In the genomic region with DNA sequence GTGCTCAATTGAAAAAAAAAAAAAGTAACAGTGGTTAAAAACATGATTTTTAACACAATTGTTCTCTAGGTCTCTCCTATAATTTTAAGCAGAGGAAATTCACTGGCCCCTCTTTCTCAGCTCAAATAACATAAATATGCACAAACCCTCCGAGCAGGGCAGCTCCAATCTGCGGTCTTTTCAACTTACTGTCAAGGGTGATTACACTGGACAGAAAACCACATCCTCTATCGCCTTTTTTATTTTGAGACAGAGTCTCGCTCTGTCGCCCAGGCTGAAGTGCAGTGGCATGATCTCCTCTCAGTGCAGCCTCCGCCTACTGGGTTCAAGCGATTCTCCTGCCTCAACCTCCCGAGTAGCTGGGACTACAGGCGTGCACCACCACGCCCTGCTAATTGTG, we compare ENCODE assay signal across 10 cellular contexts.
A peak's percentile ranks its signal among the peaks of the same experiment; 100 is the strongest.
DNase-seq lines count a peak whose midpoint lies in the region; ATAC-seq and TF ChIP-seq lines count a peak whose summit lies in the region.
"Had no signal": no experiment of that assay in that cellular context is flagged by ENCODE, and none has a peak within 500 bp of the region (broad histone marks: within the 10 kb centered on the region; RNA-seq: fewer than 3 reads in every experiment).

No MANE protein-coding gene starts in this region.

- peak overlapping the region; percentile 14 for H3K4me2 ChIP-seq in OCI-LY3 (ENCODE audit: low read length)

- peaks cover 45% of the 10 kb centered on the region for H3K27me3 ChIP-seq in OCI-LY3 (ENCODE audit: low read depth, low read length)

- no peaks in the 10 kb centered on the region for H4K20me1 ChIP-seq in OCI-LY3 (ENCODE audit: insufficient read depth, low read length)

- H3K36me3 ChIP-seq in OCI-LY3 (replicated peaks; ENCODE audit: low read depth, low read length) = no peaks in the 10 kb centered on the region
- H3K36me3 ChIP-seq: WERI-Rb-1 had no signal

- H3K27ac Mint-ChIP-seq in activated naive CD8-positive, alpha-beta T cell treated with anti-CD3 and anti-CD28 coated beads, Interleukin-2, amount 50 U/mL, for 24 hours = no peak overlapping the region

- ATAC-seq in GM19397 (IDR thresholded peaks at IDR 0.05; ENCODE audit: unreplicated experiment) (peak; percentile 95), HG03064 (IDR thresholded peaks at IDR 0.05; ENCODE audit: low read depth, unreplicated experiment) (peak; percentile 85), GM18873 (IDR thresholded peaks at IDR 0.05; ENCODE audit: low FRiP score, unreplicated experiment) (no peak)
- no peak for ATAC-seq in activated naive CD8-positive, alpha-beta T cell treated with anti-CD3 and anti-CD28 coated beads, Interleukin-2, amount 50 U/mL, for 24 hours

- no peak overlapping the region for H3K9ac ChIP-seq in OCI-LY3 (ENCODE audit: low read length)

- no peaks in the 10 kb centered on the region for H3K9me3 Mint-ChIP-seq in activated naive CD8-positive, alpha-beta T cell treated with anti-CD3 and anti-CD28 coated beads, Interleukin-2, amount 50 U/mL, for 24 hours

- DNase-seq in GM10248 (ENCODE audit: extremely low spot score) (peak; percentile 40), inferior parietal cortex (ENCODE audit: extremely low spot score) (no peak), GOT3 (lab: John Stamatoyannopoulos, UW) (no peak)
- DNase-seq in activated naive CD8-positive, alpha-beta T cell treated with anti-CD3 and anti-CD28 coated beads, Interleukin-2, amount 50 U/mL, for 24 hours = no peak
- DNase-seq: NCI-H510A, WERI-Rb-1 had no signal

- H3K27me3 Mint-ChIP-seq in activated naive CD8-positive, alpha-beta T cell treated with anti-CD3 and anti-CD28 coated beads, Interleukin-2, amount 50 U/mL, for 24 hours = peaks cover 20% of the 10 kb centered on the region

- H2AFZ ChIP-seq in OCI-LY3 (ENCODE audit: low read depth, low read length) = no peak overlapping the region

- POLR2A ChIA-PET in GM10248 (lab: Yijun Ruan, JAX) = interaction anchor here (0.7 kb wide), 1 partner anchor 1063 kb away, joined by 4 read pairs; no protein-coding TSS in a partner anchor

- H3K27ac ChIP-seq in OCI-LY3 (ENCODE audit: low read length) = no peak overlapping the region
- H3K27ac ChIP-seq: WERI-Rb-1 had no signal

- peaks cover 8% of the 10 kb centered on the region for H3K4me1 Mint-ChIP-seq in activated naive CD8-positive, alpha-beta T cell treated with anti-CD3 and anti-CD28 coated beads, Interleukin-2, amount 50 U/mL, for 24 hours

- no peak overlapping the region for H3K4me3 ChIP-seq in OCI-LY3 (ENCODE audit: low read length)

- H3K79me2 ChIP-seq in OCI-LY3 (ENCODE audit: low read length) = no peaks in the 10 kb centered on the region

- TF ChIP-seq CTCF in GM10248 (IDR thresholded peaks at IDR 0.05; ENCODE audit: control extremely low read depth, extremely low read depth, low read depth, missing control alignments) (no peak), OCI-LY3 (IDR thresholded peaks at IDR 0.05; ENCODE audit: low read depth, low read length) (no peak)

- no peaks in the 10 kb centered on the region for H3K36me3 Mint-ChIP-seq in activated naive CD8-positive, alpha-beta T cell treated with anti-CD3 and anti-CD28 coated beads, Interleukin-2, amount 50 U/mL, for 24 hours (ENCODE audit: low read depth)

- no peak overlapping the region for H3K4me3 Mint-ChIP-seq in activated naive CD8-positive, alpha-beta T cell treated with anti-CD3 and anti-CD28 coated beads, Interleukin-2, amount 50 U/mL, for 24 hours

- no peaks in the 10 kb centered on the region for H3K9me3 ChIP-seq in OCI-LY3 (ENCODE audit: insufficient read depth, low read length)

- CTCF ChIA-PET in GM10248 (lab: Yijun Ruan, JAX) = interaction anchor here (1.2 to 9.6 kb wide), 2 partner anchors 42 to 44 kb away, joined by 3 to 63 read pairs; no protein-coding TSS in a partner anchor

- H3K4me1 ChIP-seq in OCI-LY3 (ENCODE audit: low read length) = peaks cover 7% of the 10 kb centered on the region

Comparison
In these comparisons a context has a peak if more than half of its experiments do, and no peak if none do; other contexts are left out.
1. ATAC-seq: peak in GM19397 (single experiment) and HG03064 (single experiment); none in GM18873 (single experiment) and activated naive CD8-positive, alpha-beta T cell treated with anti-CD3 and anti-CD28 coated beads, Interleukin-2, amount 50 U/mL, for 24 hours (single experiment).